In the genomic region with DNA sequence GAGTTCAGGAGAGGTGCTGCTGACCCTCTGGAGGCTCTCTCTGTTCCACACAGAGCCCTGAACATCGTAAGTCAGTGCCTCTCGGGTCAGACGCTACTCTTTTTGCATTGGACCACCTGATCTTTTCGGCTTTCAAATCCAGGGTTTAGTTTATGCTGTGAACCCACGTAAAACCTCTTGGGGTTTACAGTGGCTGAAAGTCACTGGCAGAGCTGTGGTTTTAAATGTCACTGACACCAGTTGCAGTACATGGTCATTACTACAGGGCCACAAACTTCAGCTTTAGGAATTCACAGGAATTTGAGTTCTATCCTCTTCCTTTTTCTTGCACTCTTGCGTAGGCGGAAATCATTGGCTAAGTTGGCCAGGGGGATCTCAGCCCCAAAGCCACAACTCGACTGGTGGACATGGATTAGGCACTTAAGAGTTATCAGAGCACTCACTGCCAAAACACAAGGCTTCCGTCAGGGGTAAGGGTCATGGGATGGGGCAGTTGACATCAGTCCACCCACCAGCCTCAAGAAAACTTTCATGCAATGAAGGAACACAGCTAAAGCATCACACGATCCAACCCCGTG, we compare ENCODE assay signal across 19 cellular contexts.
A peak's percentile ranks its signal among the peaks of the same experiment; 100 is the strongest.
DNase-seq lines count a peak whose midpoint lies in the region; ATAC-seq and TF ChIP-seq lines count a peak whose summit lies in the region.
"Had no signal": no experiment of that assay in that cellular context is flagged by ENCODE, and none has a peak within 500 bp of the region (broad histone marks: within the 10 kb centered on the region; RNA-seq: fewer than 3 reads in every experiment).

No MANE protein-coding gene starts in this region.

- DNase-seq in CMK (ENCODE audit: low read depth) (peak; percentile 59), MV-4-11 (lab: John Stamatoyannopoulos, UW) (peak; percentile 28), endodermal cell (no peak), dedifferentiated amniotic fluid mesenchymal stem cell (ENCODE audit: extremely low spot score) (no peak)
- DNase-seq: GM23248, HCEC 1CT, NCI-H1092 treated with DMSO at 0.1 percent for 48 hours, NCI-H1436, NCI-H187 treated with DMSO at 0.1 percent for 48 hours, NCI-H2171 treated with DMSO at 0.1 percent for 48 hours, NCI-H345, NCI-H510A treated with DMSO at 0.1 percent for 48 hours had no signal

- H3K9me3 ChIP-seq in endodermal cell (ENCODE audit: control insufficient read depth, low read length), result no peaks in the 10 kb centered on the region

- no peaks in the 10 kb centered on the region for H3K27me3 ChIP-seq in endodermal cell (ENCODE audit: control insufficient read depth, insufficient read depth, low read length, poor library complexity, severe bottlenecking)

- H3K27me3 Mint-ChIP-seq in endodermal cell (ENCODE audit: insufficient read depth), result no peaks in the 10 kb centered on the region

- H3K4me3 ChIP-seq in endodermal cell (ENCODE audit: low read length), result no peak overlapping the region
- H3K4me3 ChIP-seq: GM23248 had no signal

- peaks cover 11% of the 10 kb centered on the region for H3K4me1 Mint-ChIP-seq in endodermal cell
- H3K4me1 Mint-ChIP-seq: CD14-positive monocyte, IgD-negative memory B cell had no signal

- no peaks in the 10 kb centered on the region for H3K36me3 Mint-ChIP-seq in endodermal cell (ENCODE audit: low read depth)
- H3K36me3 Mint-ChIP-seq: CD14-positive monocyte, IgD-negative memory B cell had no signal

- H3K27ac ChIP-seq in endodermal cell (ENCODE audit: low read depth, low read length), result no peak overlapping the region
- H3K27ac ChIP-seq: GM23248, HL-60 had no signal

- H3K4me3 Mint-ChIP-seq in endodermal cell, result no peak overlapping the region
- H3K4me3 Mint-ChIP-seq: CD14-positive monocyte, IgD-negative memory B cell had no signal

- H3K36me3 ChIP-seq in endodermal cell (ENCODE audit: control insufficient read depth, insufficient read depth, low read length), result no peaks in the 10 kb centered on the region

- H3K9me3 Mint-ChIP-seq in endodermal cell, result no peaks in the 10 kb centered on the region
- H3K9me3 Mint-ChIP-seq: IgD-negative memory B cell had no signal

- no peaks in the 10 kb centered on the region for H3K4me1 ChIP-seq in endodermal cell (ENCODE audit: control insufficient read depth, insufficient read depth, low read length)

- 93 to 100% methylated on average over 6 to 11 of the region's 11 CpGs for WGBS in endodermal cell (ENCODE audit: insufficient coverage in 1 of 2, insufficient read length in 1 of 2), 2 experiments

- TF ChIP-seq CTCF in endodermal cell (conservative IDR thresholded peaks at IDR 0.05), result no peak

- no peak for ATAC-seq in GM21390 (IDR thresholded peaks at IDR 0.05; ENCODE audit: unreplicated experiment)
- no peak for ATAC-seq in HG02610 (IDR thresholded peaks at IDR 0.05; ENCODE audit: unreplicated experiment)
- no peak for ATAC-seq in GM18868 (IDR thresholded peaks at IDR 0.05; ENCODE audit: unreplicated experiment)
- ATAC-seq: SK-N-SH treated with all-trans-retinoic acid at 6 μM for 48 hours had no signal

- no peak overlapping the region for H3K9ac ChIP-seq in endodermal cell (ENCODE audit: extremely low read depth, low read length, poor library complexity, severe bottlenecking)
- H3K9ac ChIP-seq: GM23248 had no signal

- peak overlapping the region; percentile 19 for H3K27ac Mint-ChIP-seq in endodermal cell
- H3K27ac Mint-ChIP-seq: CD14-positive monocyte had no signal

Comparison
In these comparisons a context has a peak if more than half of its experiments do, and no peak if none do; other contexts are left out.
1. DNase-seq: peak in CMK (single experiment) and MV-4-11 (single experiment); none in endodermal cell (single experiment) and dedifferentiated amniotic fluid mesenchymal stem cell (single experiment).